ENCODE assay signal across 30 cellular contexts in genomic region chr14:60553855-60554254, GRCh38. TPM values are rescaled to one million over a fixed set of nuclear protein-coding genes. Genes with fewer than 3 reads are reported as not detected.
"Had no signal": no experiment of that assay in that cellular context is flagged by ENCODE, and none has a peak within 500 bp of the region (broad histone marks: within the 10 kb centered on the region; RNA-seq: fewer than 3 reads in every experiment).

No MANE protein-coding gene starts in this region.

- H3K4me3 ChIP-seq: body of pancreas, esophagus muscularis mucosa, left lung, lung, ovary, prostate gland, tibial nerve had no signal

- H3K27ac Mint-ChIP-seq: activated B cell treated with CpG ODN at 0.5 μM for 24 hours; activated naive CD4-positive, alpha-beta T cell treated with anti-CD3 and anti-CD28 coated beads, Interleukin-2, amount 10 ng/mL, durations not matched to agents 7 days and 5 days; effector memory CD8-positive, alpha-beta T cell; immature natural killer cell; mesothelial cell of epicardium; natural killer cell treated with Interleukin-12 subunit alpha and Interleukin-12 subunit beta and Interleukin-15 and Interleukin-18, amount 100 ng/mL, for 72 hours; stimulated activated naive CD8-positive, alpha-beta T cell treated with anti-CD3 and anti-CD28 coated beads, Interleukin-15, Interleukin-2, amounts not matched to agents 100 ng/mL and 50 ng/mL, for 24 hours; T-helper 17 cell had no signal

- H3K4me3 Mint-ChIP-seq: activated B cell treated with CpG ODN at 0.5 μM for 24 hours; activated naive CD4-positive, alpha-beta T cell treated with anti-CD3 and anti-CD28 coated beads, Interleukin-2, amount 10 ng/mL, durations not matched to agents 7 days and 5 days; effector memory CD8-positive, alpha-beta T cell; mesothelial cell of epicardium; natural killer cell treated with Interleukin-12 subunit alpha and Interleukin-12 subunit beta and Interleukin-15 and Interleukin-18, amount 100 ng/mL, for 72 hours; stimulated activated naive CD8-positive, alpha-beta T cell treated with anti-CD3 and anti-CD28 coated beads, Interleukin-15, Interleukin-2, amounts not matched to agents 100 ng/mL and 50 ng/mL, for 24 hours; T-helper 17 cell had no signal

- ATAC-seq: body of pancreas; effector memory CD8-positive, alpha-beta T cell; foreskin keratinocyte; left lung; natural killer cell treated with Interleukin-12 subunit alpha and Interleukin-12 subunit beta and Interleukin-15 and Interleukin-18, amount 100 ng/mL, for 72 hours; T-helper 17 cell had no signal

- H3K4me1 Mint-ChIP-seq: activated B cell treated with CpG ODN at 0.5 μM for 24 hours; activated naive CD4-positive, alpha-beta T cell treated with anti-CD3 and anti-CD28 coated beads, Interleukin-2, amount 10 ng/mL, durations not matched to agents 7 days and 5 days; immature natural killer cell; mesothelial cell of epicardium; T-helper 17 cell had no signal

- H3K9me3 ChIP-seq: body of pancreas, ovary, prostate gland had no signal

- H3K36me3 ChIP-seq: esophagus muscularis mucosa, left lung, ovary, prostate gland, tibial nerve had no signal

- H3K27ac ChIP-seq: body of pancreas, esophagus muscularis mucosa, foreskin keratinocyte, left lung, ovary, prostate gland, tibial nerve had no signal

- H3K36me3 Mint-ChIP-seq: activated naive CD4-positive, alpha-beta T cell treated with anti-CD3 and anti-CD28 coated beads, Interleukin-2, amount 10 ng/mL, durations not matched to agents 7 days and 5 days; immature natural killer cell; mesothelial cell of epicardium had no signal

- H3K4me1 ChIP-seq: body of pancreas, esophagus muscularis mucosa, foreskin keratinocyte, left lung, prostate gland, tibial nerve had no signal

- H3K9me3 Mint-ChIP-seq: activated naive CD4-positive, alpha-beta T cell treated with anti-CD3 and anti-CD28 coated beads, Interleukin-2, amount 10 ng/mL, durations not matched to agents 7 days and 5 days; effector memory CD8-positive, alpha-beta T cell; natural killer cell treated with Interleukin-12 subunit alpha and Interleukin-12 subunit beta and Interleukin-15 and Interleukin-18, amount 100 ng/mL, for 72 hours had no signal

- H3K27me3 ChIP-seq: body of pancreas, left lung, ovary, tibial nerve had no signal

- DNase-seq: activated B cell treated with CpG ODN at 0.5 μM for 24 hours; activated CD4-positive, alpha-beta T cell treated with anti-CD3 and anti-CD28 coated beads for 4 hours; activated CD4-positive, alpha-beta T cell treated with anti-CD3 and anti-CD28 coated beads, Interleukin-2, amount 50 U/mL, for 48 hours; activated effector memory CD4-positive, alpha-beta T cell treated with anti-CD3 and anti-CD28 coated beads, Interleukin-2, amount 50 U/mL, for 16 hours; activated naive CD4-positive, alpha-beta T cell treated with anti-CD3 and anti-CD28 coated beads, Interleukin-2, amount 10 ng/mL, durations not matched to agents 7 days and 5 days; anterior cingulate cortex; body of pancreas; central memory CD4-positive, alpha-beta T cell; effector memory CD8-positive, alpha-beta T cell; foreskin keratinocyte; immature natural killer cell; kidney glomerular epithelial cell; left lung; ovary; stimulated activated CD4-positive, alpha-beta T cell treated with anti-CD3 and anti-CD28 coated beads, Interleukin-1b, Interleukin-23, amount 100 ng/mL, for 48 hours; substantia nigra; T-helper 17 cell had no signal

- FAIRE-seq: colon, endothelial cell of umbilical vein had no signal

RNA-seq across cellular contexts. Expression of gene SIX6, which starts 44.9 kb away (rescaled TPM):
- total RNA-seq: activated B cell treated with CpG ODN at 0.5 μM for 24 hours; body of pancreas; dermis microvascular lymphatic vessel endothelial cell; endothelial cell of umbilical vein; esophagus muscularis mucosa; foreskin keratinocyte; glomerular endothelial cell; left lung; lung; mesothelial cell of epicardium; natural killer cell treated with Interleukin-12 subunit alpha and Interleukin-12 subunit beta and Interleukin-15 and Interleukin-18, amount 100 ng/mL, for 72 hours; ovary; skeletal muscle tissue; T-helper 17 cell; tibial nerve; urinary bladder had no signal
- polyA plus RNA-seq: endothelial cell of umbilical vein, foreskin keratinocyte, immature natural killer cell, lung, ovary, urinary bladder had no signal
